Comparison of ENCODE assay signal across 1 cellular context in the genomic region with DNA sequence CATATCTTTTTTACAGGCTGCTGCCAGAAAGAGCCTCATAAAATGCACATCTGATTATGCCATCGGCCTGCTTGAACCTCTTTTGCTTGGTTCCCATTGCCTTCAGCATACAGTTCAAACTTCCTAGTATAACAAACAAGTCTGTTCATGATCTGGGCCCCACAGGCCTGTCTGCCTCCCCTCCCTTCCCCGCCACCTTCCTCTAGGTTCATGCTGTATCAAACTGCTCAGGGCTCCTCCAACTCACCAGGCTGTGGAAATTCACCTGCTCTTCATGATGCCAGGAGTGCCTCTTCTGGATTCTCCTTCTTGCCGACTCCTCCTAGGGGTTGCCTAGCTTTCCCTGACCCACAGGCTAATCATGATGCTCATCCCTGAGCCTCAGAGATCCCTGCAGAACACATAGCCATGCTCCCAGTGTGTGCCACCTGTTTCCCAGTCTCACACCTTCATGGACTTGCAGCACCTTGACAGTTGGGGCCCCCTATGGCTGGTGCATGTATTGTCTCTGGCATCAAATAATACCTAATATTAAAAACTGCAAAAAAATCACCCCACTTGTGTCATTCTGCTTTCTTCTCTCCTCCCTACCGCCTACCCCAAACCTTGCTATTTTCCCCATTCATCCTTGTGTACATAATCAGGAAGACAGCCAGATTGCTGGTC.
TF ChIP-seq lines count a peak whose summit lies in the region.

No MANE protein-coding gene starts in this region.

TF ChIP-seq in IMR-90, 13 proteins besides CTCF, POLR2A, EP300 and RAD21 (continued from another document):
- no peak for TF ChIP-seq CEBPB (IDR thresholded peaks at IDR 0.05; ENCODE audit: low read depth, low read length)
- TF ChIP-seq RCOR1 (IDR thresholded peaks at IDR 0.05; ENCODE audit: insufficient replicate concordance, low read length) = no peak
- TF ChIP-seq SMC3 (IDR thresholded peaks at IDR 0.05; ENCODE audit: low read depth, low read length) = no peak
- TF ChIP-seq, protein P1, sequence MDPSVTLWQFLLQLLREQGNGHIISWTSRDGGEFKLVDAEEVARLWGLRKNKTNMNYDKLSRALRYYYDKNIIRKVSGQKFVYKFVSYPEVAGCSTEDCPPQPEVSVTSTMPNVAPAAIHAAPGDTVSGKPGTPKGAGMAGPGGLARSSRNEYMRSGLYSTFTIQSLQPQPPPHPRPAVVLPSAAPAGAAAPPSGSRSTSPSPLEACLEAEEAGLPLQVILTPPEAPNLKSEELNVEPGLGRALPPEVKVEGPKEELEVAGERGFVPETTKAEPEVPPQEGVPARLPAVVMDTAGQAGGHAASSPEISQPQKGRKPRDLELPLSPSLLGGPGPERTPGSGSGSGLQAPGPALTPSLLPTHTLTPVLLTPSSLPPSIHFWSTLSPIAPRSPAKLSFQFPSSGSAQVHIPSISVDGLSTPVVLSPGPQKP (IDR thresholded peaks at IDR 0.05; ENCODE audit: borderline replicate concordance, low read depth, low read length) = no peak
- no peak for TF ChIP-seq NFE2L2 (IDR thresholded peaks at IDR 0.05; ENCODE audit: low read depth, low read length)
- no peak for TF ChIP-seq RFX5 (IDR thresholded peaks at IDR 0.05; ENCODE audit: low read depth, low read length)
- TF ChIP-seq, protein P2, sequence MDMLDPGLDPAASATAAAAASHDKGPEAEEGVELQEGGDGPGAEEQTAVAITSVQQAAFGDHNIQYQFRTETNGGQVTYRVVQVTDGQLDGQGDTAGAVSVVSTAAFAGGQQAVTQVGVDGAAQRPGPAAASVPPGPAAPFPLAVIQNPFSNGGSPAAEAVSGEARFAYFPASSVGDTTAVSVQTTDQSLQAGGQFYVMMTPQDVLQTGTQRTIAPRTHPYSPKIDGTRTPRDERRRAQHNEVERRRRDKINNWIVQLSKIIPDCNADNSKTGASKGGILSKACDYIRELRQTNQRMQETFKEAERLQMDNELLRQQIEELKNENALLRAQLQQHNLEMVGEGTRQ (IDR thresholded peaks at IDR 0.05; ENCODE audit: low read depth, low read length) = no peak
- TF ChIP-seq BHLHE40 (IDR thresholded peaks at IDR 0.05; ENCODE audit: low read depth, low read length) = no peak
TF ChIP-seq in IMR-90: peak in this region for 0.
